Comparison of ENCODE assay signal across 19 cellular contexts in genomic region chr3:5001135-5001534, GRCh38.
"Had no signal": no experiment of that assay in that cellular context is flagged by ENCODE, and none has a peak within 500 bp of the region (broad histone marks: within the 10 kb centered on the region; RNA-seq: fewer than 3 reads in every experiment).

No MANE protein-coding gene starts in this region.

- H3K36me3 ChIP-seq: colonic mucosa, esophagus muscularis mucosa, left lung, right atrium auricular region, transverse colon had no signal

- H3K4me3 Mint-ChIP-seq: activated naive CD8-positive, alpha-beta T cell treated with anti-CD3 and anti-CD28 coated beads, Interleukin-2, amount 10 ng/mL, durations not matched to agents 7 days and 5 days; brain; nephron progenitor cell had no signal

- H3K27me3 ChIP-seq: colonic mucosa, esophagus muscularis mucosa, left lung, right atrium auricular region, transverse colon had no signal

- H3K4me1 ChIP-seq: colonic mucosa, esophagus muscularis mucosa had no signal

- H3K27me3 Mint-ChIP-seq: activated naive CD8-positive, alpha-beta T cell treated with anti-CD3 and anti-CD28 coated beads, Interleukin-2, amount 10 ng/mL, durations not matched to agents 7 days and 5 days; brain had no signal

- H3K36me3 Mint-ChIP-seq: brain had no signal

- H3K9me3 Mint-ChIP-seq: activated naive CD8-positive, alpha-beta T cell treated with anti-CD3 and anti-CD28 coated beads, Interleukin-2, amount 10 ng/mL, durations not matched to agents 7 days and 5 days; brain; nephron progenitor cell had no signal

- H3K27ac Mint-ChIP-seq: brain, nephron progenitor cell, progenitor cell of endocrine pancreas had no signal

- H3K4me3 ChIP-seq: colonic mucosa, esophagus muscularis mucosa, left lung, right atrium auricular region, skin epidermis, transverse colon had no signal

- H3K27ac ChIP-seq: colonic mucosa, esophagus muscularis mucosa, left lung, right atrium auricular region, skin epidermis, transverse colon had no signal

- H3K9me3 ChIP-seq: colonic mucosa, esophagus muscularis mucosa, left lung, right atrium auricular region, transverse colon had no signal

- DNase-seq: activated CD4-positive, alpha-beta T cell treated with anti-CD3 and anti-CD28 coated beads, Interleukin-2, amount 50 U/mL, for 4 hours; activated CD4-positive, CD25-positive, alpha-beta regulatory T cell; activated gamma-delta T cell treated with Interleukin-2 at 50 U/mL for 16 hours; activated naive CD8-positive, alpha-beta T cell treated with anti-CD3 and anti-CD28 coated beads, Interleukin-2, amount 10 ng/mL, durations not matched to agents 7 days and 5 days; central memory CD4-positive, alpha-beta T cell; colonic mucosa; islet precursor cell; left lung; mammary epithelial cell; nephron progenitor cell; occipital lobe; stimulated activated CD4-positive, alpha-beta T cell treated with anti-CD3 and anti-CD28 coated beads, Interleukin-4, amount 100 ng/mL, for 24 hours; stimulated activated naive CD8-positive, alpha-beta T cell treated with anti-CD3 and anti-CD28 coated beads, Interleukin-15, Interleukin-2, amounts not matched to agents 100 U/mL and 50 U/mL, for 24 hours; transverse colon had no signal
